Comparison of ENCODE assay signal across 8 cellular contexts in the genomic region with DNA sequence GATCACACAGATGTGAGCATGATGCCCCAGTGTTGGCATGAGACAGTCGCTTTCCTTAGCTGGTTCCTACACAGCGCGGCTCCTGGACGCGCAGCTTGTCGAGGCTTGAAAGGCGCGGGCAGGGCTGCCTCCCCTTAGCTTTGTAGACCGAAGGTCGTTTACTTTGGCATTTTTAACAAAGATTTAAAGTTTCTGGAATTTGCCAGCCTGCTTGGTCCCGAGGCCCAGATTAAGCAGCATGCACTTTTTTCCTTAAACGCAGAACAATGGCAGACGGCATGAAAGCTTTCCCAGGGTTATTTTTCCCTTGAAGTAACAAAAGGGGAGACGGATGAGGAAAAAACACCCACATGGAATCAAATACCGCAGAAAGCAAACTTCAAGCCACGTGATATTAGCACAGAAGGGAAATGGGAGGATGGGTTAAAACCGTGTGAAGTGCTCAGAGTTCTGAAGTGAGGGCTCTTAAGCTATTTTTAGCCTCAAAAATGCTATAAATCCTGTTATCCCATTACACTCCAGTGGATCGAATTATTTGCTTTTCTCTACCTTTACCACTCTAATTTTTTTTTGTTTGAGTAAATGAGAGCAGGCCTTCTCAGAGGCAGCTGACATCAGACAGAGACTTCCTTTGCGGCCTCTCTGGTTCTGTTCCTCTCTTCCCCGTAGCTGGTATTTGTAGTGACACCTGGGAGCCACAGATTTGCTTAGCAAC. TPM values are rescaled to one million over a fixed set of nuclear protein-coding genes. Genes with fewer than 3 reads are reported as not detected.
DNase-seq lines count a peak whose midpoint lies in the region; ATAC-seq and TF ChIP-seq lines count a peak whose summit lies in the region.
"Had no signal": no experiment of that assay in that cellular context is flagged by ENCODE, and none has a peak within 500 bp of the region (broad histone marks: within the 10 kb centered on the region; RNA-seq: fewer than 3 reads in every experiment).

No MANE protein-coding gene starts in this region.

- peak overlapping the region; percentile 38 for H3K27ac ChIP-seq in HUES48 (ENCODE audit: low read depth, low read length)
- peak overlapping the region in 49 of 59 donors; percentile 2 to 81 (median 54) for H3K27ac ChIP-seq in dorsolateral prefrontal cortex
- peak overlapping the region; percentile 33 for H3K27ac ChIP-seq in osteoblast (ENCODE audit: low read depth, low read length)

- H3K4me1 ChIP-seq in HUES48 (ENCODE audit: control insufficient read depth, insufficient read depth, low read length) = no peaks in the 10 kb centered on the region; the same call in 1 of the 2 replicates
- H3K4me1 ChIP-seq in osteoblast (ENCODE audit: insufficient read depth, low read length) = peaks cover 19% of the 10 kb centered on the region

- peak; percentile 73 for DNase-seq in NCI-H510A treated with DMSO at 0.1 percent for 48 hours (lab: John Stamatoyannopoulos, UW)
- DNase-seq in dorsolateral prefrontal cortex = no peak
- DNase-seq in osteoblast (ENCODE audit: insufficient read length, low spot score, missing footprints) = no peak
- no peak for DNase-seq in MG63
- DNase-seq in activated CD8-positive, alpha-beta memory T cell treated with anti-CD3 and anti-CD28 coated beads for 24 hours = no peak

- intact Hi-C loops in dorsolateral prefrontal cortex (cut with DNase I) = no loop called here

- no peak overlapping the region for H3K9ac ChIP-seq in HUES48 (ENCODE audit: low read depth, low read length)

- H2AFZ ChIP-seq in osteoblast (ENCODE audit: low read length) = peak overlapping the region; percentile 72

- no peaks in the 10 kb centered on the region for H4K20me1 ChIP-seq in osteoblast (ENCODE audit: insufficient read depth, low read length)

- peaks cover 2% of the 10 kb centered on the region for H3K79me2 ChIP-seq in osteoblast (ENCODE audit: insufficient read depth, low read length)

- TF ChIP-seq CTCF in dorsolateral prefrontal cortex (IDR thresholded peaks at IDR 0.05 in 54 of 56, conservative IDR thresholded peaks at IDR 0.05 in 2 of 56; ENCODE audit: low read depth in 1 of 56, partially characterized antibody in 56 of 56) (no peak), osteoblast (IDR thresholded peaks at IDR 0.05; ENCODE audit: extremely low read depth, low read depth, low read length) (no peak)

- H3K4me3 ChIP-seq in HUES48 (ENCODE audit: low read depth, low read length) = no peak overlapping the region
- peak overlapping the region in 1 of 59 donors; percentile 17 for H3K4me3 ChIP-seq in dorsolateral prefrontal cortex
- H3K4me3 ChIP-seq in osteoblast (ENCODE audit: insufficient read depth, low read length) = peak overlapping the region; percentile 28
- no peak overlapping the region for H3K4me3 ChIP-seq in MG63

- H3K9me3 ChIP-seq in HUES48 (ENCODE audit: control insufficient read depth, insufficient read depth, low read length) (no peaks in the 10 kb centered on the region), osteoblast (ENCODE audit: low read depth, low read length) (no peaks in the 10 kb centered on the region), MG63 (no peaks in the 10 kb centered on the region)

- no peak for ATAC-seq in HG03045 (IDR thresholded peaks at IDR 0.05; ENCODE audit: unreplicated experiment)
- ATAC-seq: Right ventricle myocardium inferior had no signal

- peak overlapping the region; percentile 53 for H3K4me2 ChIP-seq in osteoblast (ENCODE audit: insufficient read depth, low read length)

- H3K36me3 ChIP-seq in HUES48 (ENCODE audit: control insufficient read depth, insufficient read depth, low read length) = no peaks in the 10 kb centered on the region
- H3K36me3 ChIP-seq in osteoblast (ENCODE audit: insufficient read depth, low read length) = no peaks in the 10 kb centered on the region
- H3K36me3 ChIP-seq in MG63 = no peaks in the 10 kb centered on the region

- H3K27me3 ChIP-seq in HUES48 (ENCODE audit: control insufficient read depth, insufficient read depth, low read length) (no peaks in the 10 kb centered on the region), dorsolateral prefrontal cortex (no peaks in the 10 kb centered on the region), osteoblast (ENCODE audit: insufficient read depth, low read length) (no peaks in the 10 kb centered on the region), MG63 (no peaks in the 10 kb centered on the region)

RNA-seq across cellular contexts. Expression of gene NPAS2, which starts 55.7 kb away (rescaled TPM):
- total RNA-seq in dorsolateral prefrontal cortex = 10 to 100 TPM; 23.5 to 96.6 (median 54.7) TPM
- 8.3 and 8.7 TPM in 2 replicates for total RNA-seq in osteoblast
- 0.07 and 0.16 TPM in 2 replicates for total RNA-seq in MG63 (2014; rRNA removed; shearing (Covaris generic); ENCODE audit: low replicate concordance)
